ENCODE assay signal across 25 cellular contexts in the genomic region with DNA sequence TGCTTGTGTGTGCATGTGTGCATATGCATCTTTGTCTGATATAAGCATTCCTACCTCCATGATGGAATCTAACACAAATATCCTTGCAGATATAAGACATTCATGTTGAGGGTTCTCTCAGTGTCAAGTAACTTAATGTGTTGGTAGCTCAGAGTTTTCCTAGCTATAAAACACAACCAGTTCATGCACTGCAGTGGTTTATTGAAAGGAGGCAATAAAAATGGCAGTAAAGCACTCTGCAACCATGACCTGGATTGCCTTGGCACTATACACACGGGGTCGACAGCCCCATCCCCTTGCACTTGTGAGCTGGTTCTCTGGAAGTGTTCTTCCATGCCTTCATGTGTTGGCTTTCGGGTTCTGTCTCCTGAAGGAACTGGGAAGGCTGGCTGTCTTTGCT. TPM values are rescaled to one million over a fixed set of nuclear protein-coding genes. Genes with fewer than 3 reads are reported as not detected.
"Had no signal": no experiment of that assay in that cellular context is flagged by ENCODE, and none has a peak within 500 bp of the region (broad histone marks: within the 10 kb centered on the region; RNA-seq: fewer than 3 reads in every experiment).

No MANE protein-coding gene starts in this region.

- H3K27ac Mint-ChIP-seq: activated naive CD4-positive, alpha-beta T cell treated with anti-CD3 and anti-CD28 coated beads, Interleukin-2, amount 50 U/mL, for 72 hours; effector memory CD8-positive, alpha-beta T cell; memory B cell; naive thymus-derived CD4-positive, alpha-beta T cell; progenitor cell of endocrine pancreas; stimulated activated naive CD8-positive, alpha-beta T cell treated with anti-CD3 and anti-CD28 coated beads, Interleukin-15, Interleukin-2, amounts not matched to agents 100 ng/mL and 50 ng/mL, for 24 hours; T-cell; T-helper 2 cell treated with Interferon-gamma antibody and Interleukin-4, amounts not matched to agents 5 μg/mL and 100 μg/mL, for 36 hours had no signal

- FAIRE-seq: colon, frontal cortex, islet of Langerhans, TTC549 had no signal

- H3K4me1 ChIP-seq: uterus had no signal

- ATAC-seq: activated naive CD4-positive, alpha-beta T cell treated with anti-CD3 and anti-CD28 coated beads, Interleukin-2, amount 50 U/mL, for 72 hours; effector memory CD8-positive, alpha-beta T cell; naive thymus-derived CD4-positive, alpha-beta T cell; T-cell had no signal

- H3K27me3 ChIP-seq: esophagus muscularis mucosa, right atrium auricular region, suprapubic skin, uterus had no signal

- DNase-seq: activated CD4-positive, alpha-beta T cell treated with anti-CD3 and anti-CD28 coated beads for 1 hour; activated CD4-positive, alpha-beta T cell treated with anti-CD3 and anti-CD28 coated beads, Interleukin-2, amount 50 U/mL, for 1 hour; activated T-cell treated with anti-CD3 and anti-CD28 coated beads, Interleukin-2, amount 50 U/mL, for 1 hour; dorsolateral prefrontal cortex; effector memory CD8-positive, alpha-beta T cell; hippocampal formation; naive thymus-derived CD4-positive, alpha-beta T cell; stimulated activated CD4-positive, alpha-beta T cell treated with anti-CD3 and anti-CD28 coated beads, Interleukin-12 subunit alpha, Interleukin-12 subunit beta, amount 100 ng/mL, for 4 hours; T-cell; uterus; WERI-Rb-1 had no signal

- H3K27ac ChIP-seq: dorsolateral prefrontal cortex, right atrium auricular region, suprapubic skin, uterus, WERI-Rb-1 had no signal

- H3K9me3 Mint-ChIP-seq: activated naive CD4-positive, alpha-beta T cell treated with anti-CD3 and anti-CD28 coated beads, Interleukin-2, amount 50 U/mL, for 72 hours; central memory CD8-positive, alpha-beta T cell; effector memory CD8-positive, alpha-beta T cell; memory B cell; naive thymus-derived CD4-positive, alpha-beta T cell; stimulated activated naive CD8-positive, alpha-beta T cell treated with anti-CD3 and anti-CD28 coated beads, Interleukin-15, Interleukin-2, amounts not matched to agents 100 ng/mL and 50 ng/mL, for 24 hours; T-cell; T-helper 2 cell treated with Interferon-gamma antibody and Interleukin-4, amounts not matched to agents 5 μg/mL and 100 μg/mL, for 36 hours had no signal

- H3K4me1 Mint-ChIP-seq: central memory CD8-positive, alpha-beta T cell; naive thymus-derived CD4-positive, alpha-beta T cell; T-cell had no signal

- H3K36me3 Mint-ChIP-seq: activated naive CD4-positive, alpha-beta T cell treated with anti-CD3 and anti-CD28 coated beads, Interleukin-2, amount 50 U/mL, for 72 hours; memory B cell; naive thymus-derived CD4-positive, alpha-beta T cell; T-cell had no signal

- H3K36me3 ChIP-seq: esophagus muscularis mucosa, right atrium auricular region, suprapubic skin, tibial nerve, uterus, WERI-Rb-1 had no signal

- H3K27me3 Mint-ChIP-seq: central memory CD8-positive, alpha-beta T cell; effector memory CD8-positive, alpha-beta T cell; stimulated activated naive CD8-positive, alpha-beta T cell treated with anti-CD3 and anti-CD28 coated beads, Interleukin-15, Interleukin-2, amounts not matched to agents 100 ng/mL and 50 ng/mL, for 24 hours had no signal

- H3K9me3 ChIP-seq: esophagus muscularis mucosa, right atrium auricular region, suprapubic skin, tibial nerve, uterus had no signal

- H3K4me3 ChIP-seq: dorsolateral prefrontal cortex, esophagus muscularis mucosa, right atrium auricular region, suprapubic skin, tibial nerve, uterus had no signal

- H3K4me3 Mint-ChIP-seq: central memory CD8-positive, alpha-beta T cell; effector memory CD8-positive, alpha-beta T cell; memory B cell; naive thymus-derived CD4-positive, alpha-beta T cell; stimulated activated naive CD8-positive, alpha-beta T cell treated with anti-CD3 and anti-CD28 coated beads, Interleukin-15, Interleukin-2, amounts not matched to agents 100 ng/mL and 50 ng/mL, for 24 hours; T-cell; T-helper 2 cell treated with Interferon-gamma antibody and Interleukin-4, amounts not matched to agents 5 μg/mL and 100 μg/mL, for 36 hours had no signal

RNA-seq across cellular contexts. Expression of gene GPC4, which starts 38.9 kb away (rescaled TPM):
- polyA plus RNA-seq: naive thymus-derived CD4-positive, alpha-beta T cell had no signal
